ENCODE assay signal across 25 cellular contexts in genomic region chr1:227059076-227059475, GRCh38.
DNase-seq lines count a peak whose midpoint lies in the region; ATAC-seq, FAIRE-seq and TF ChIP-seq lines count a peak whose summit lies in the region.
"Had no signal": no experiment of that assay in that cellular context is flagged by ENCODE, and none has a peak within 500 bp of the region (broad histone marks: within the 10 kb centered on the region; RNA-seq: fewer than 3 reads in every experiment).

No MANE protein-coding gene starts in this region.

- intact Hi-C loops in left colon (cut with DNase I, micrococcal nuclease) = no loop called here

- 88% methylated on average over 4 of the region's 4 CpGs for WGBS in hepatocyte (ENCODE audit: low lambda C conversion rate, missing lambda C conversion rate)

- in situ Hi-C loops in astrocyte of the spinal cord (cut with HindIII; ENCODE audit: low sequenced_read_pairs) = no loop called here

- no peak for ATAC-seq in HG03520 (IDR thresholded peaks at IDR 0.05; ENCODE audit: unreplicated experiment)
- no peak for ATAC-seq in left colon
- ATAC-seq: left ventricle myocardium superior; naive thymus-derived CD4-positive, alpha-beta T cell; Panc1; stimulated activated memory B cell treated with anti-CD40 and anti-IgM and Interleukin-4, amounts not matched to agents 10 μg/mL and 1 μg/mL and 100 μg/mL, for 72 hours had no signal

- no peak overlapping the region for H3K9ac ChIP-seq in keratinocyte (ENCODE audit: control insufficient read depth, extremely low read depth, insufficient read depth, low read length)

- H3K4me2 ChIP-seq in keratinocyte (ENCODE audit: control insufficient read depth, extremely low read depth, insufficient read depth, low read depth, low read length) = no peak overlapping the region
- H3K4me2 ChIP-seq in hepatocyte = no peak overlapping the region

- H3K27me3 ChIP-seq in keratinocyte (ENCODE audit: control insufficient read depth, extremely low read depth, insufficient read depth, low read length) (no peaks in the 10 kb centered on the region), hepatocyte (no peaks in the 10 kb centered on the region)
- H3K27me3 ChIP-seq: adrenal gland, transverse colon had no signal

- no peaks in the 10 kb centered on the region for H3K9me1 ChIP-seq in keratinocyte (ENCODE audit: control insufficient read depth, extremely low read depth, insufficient read depth, low read length)

- dilution Hi-C loops in keratinocyte (cut with MboI; ENCODE audit: extremely low pct_ligation_motif_present, low sequenced_read_pairs) = no loop called here

- no peaks in the 10 kb centered on the region for H3K9me2 ChIP-seq in hepatocyte (replicated peaks; ENCODE audit: insufficient read depth)

- no peaks in the 10 kb centered on the region for H3K79me2 ChIP-seq in keratinocyte (ENCODE audit: control insufficient read depth, insufficient read depth, low read length)
- no peaks in the 10 kb centered on the region for H3K79me2 ChIP-seq in hepatocyte

- H3K9me3 ChIP-seq in keratinocyte (ENCODE audit: control insufficient read depth, low read depth, low read length) (no peaks in the 10 kb centered on the region), hepatocyte (ENCODE audit: low read depth) (no peaks in the 10 kb centered on the region)
- H3K9me3 ChIP-seq: adrenal gland, transverse colon had no signal

- H3K36me3 ChIP-seq in keratinocyte (ENCODE audit: control insufficient read depth in 2 of 2, extremely low read depth in 1 of 2, insufficient read depth in 2 of 2, low read length in 2 of 2) = no peaks in the 10 kb centered on the region
- H3K36me3 ChIP-seq in hepatocyte (replicated peaks; ENCODE audit: insufficient read depth, low read depth) = no peaks in the 10 kb centered on the region
- H3K36me3 ChIP-seq: adrenal gland, transverse colon had no signal

- peak; percentile 15 for DNase-seq in NCI-H510A treated with DMSO at 0.1 percent for 48 hours (lab: John Stamatoyannopoulos, UW)
- no peak for DNase-seq in NCI-H510A (lab: John Stamatoyannopoulos, UW)
- peak; percentile 11 for DNase-seq in astrocyte of the spinal cord (ENCODE audit: low read depth, low spot score)
- no peak for DNase-seq in keratinocyte (ENCODE audit: low read depth, low spot score)
- no peak for DNase-seq in medulla oblongata (ENCODE audit: extremely low spot score)
- no peak for DNase-seq in left colon
- no peak for DNase-seq in hepatocyte (ENCODE audit: low spot score)
- DNase-seq: activated CD4-positive, alpha-beta memory T cell treated with anti-CD3 and anti-CD28 coated beads, Interleukin-2, amount 10 ng/mL, durations not matched to agents 7 days and 5 days; activated CD4-positive, CD25-positive, alpha-beta regulatory T cell treated with anti-CD3 and anti-CD28 coated beads, Interleukin-2, amount 50 U/mL, for 72 hours; activated CD8-positive, alpha-beta memory T cell treated with anti-CD3 and anti-CD28 coated beads, Interleukin-2, amount 50 U/mL, for 48 hours; activated naive CD4-positive, alpha-beta T cell treated with Interleukin-2 at 50 U/mL for 16 hours; adrenal gland; effector CD4-positive, alpha-beta T cell; left ventricle myocardium superior; naive thymus-derived CD4-positive, alpha-beta T cell; NCI-H1092; NCI-H187 treated with DMSO at 0.1 percent for 48 hours; NCI-H69; occipital lobe; SHP77; transverse colon had no signal

- TF ChIP-seq CTCF in astrocyte of the spinal cord (IDR thresholded peaks at IDR 0.05; ENCODE audit: low read depth, low read length) (no peak), keratinocyte (optimal IDR thresholded peaks at IDR 0.05 in 1 of 3, IDR thresholded peaks at IDR 0.05 in 1 of 3, conservative IDR thresholded peaks at IDR 0.05 in 1 of 3; ENCODE audit: extremely low read depth in 1 of 3, insufficient read depth in 2 of 3, low read length in 3 of 3) (no peak), hepatocyte (IDR thresholded peaks at IDR 0.05; ENCODE audit: poor library complexity) (no peak)

- no peaks in the 10 kb centered on the region for H4K20me1 ChIP-seq in keratinocyte (ENCODE audit: control insufficient read depth, extremely low read depth, insufficient read depth, low read length)
- no peaks in the 10 kb centered on the region for H4K20me1 ChIP-seq in hepatocyte (ENCODE audit: insufficient read depth, poor library complexity, severe bottlenecking)

- H3K4me3 ChIP-seq in astrocyte of the spinal cord (ENCODE audit: low read depth, low read length) (no peak overlapping the region), keratinocyte (ENCODE audit: control insufficient read depth in 2 of 3, extremely low read depth in 1 of 3, insufficient read depth in 2 of 3, low read depth in 1 of 3, low read length in 3 of 3) (no peak overlapping the region), hepatocyte (no peak overlapping the region)
- H3K4me3 ChIP-seq: adrenal gland, transverse colon had no signal

- H2AFZ ChIP-seq in keratinocyte (ENCODE audit: control insufficient read depth, low read length) = no peak overlapping the region
- H2AFZ ChIP-seq in hepatocyte = no peak overlapping the region

- peak overlapping the region; percentile 34 for H3K27ac ChIP-seq in keratinocyte (ENCODE audit: control insufficient read depth, insufficient read depth, low read length)
- H3K27ac ChIP-seq in hepatocyte = no peak overlapping the region
- H3K27ac ChIP-seq: 22Rv1, adrenal gland, transverse colon had no signal

- FAIRE-seq in keratinocyte (lab: Jason Lieb, UNC) = no peak

- H3K4me1 ChIP-seq in keratinocyte (ENCODE audit: control insufficient read depth, extremely low read depth, insufficient read depth, low read length) = peaks cover 13% of the 10 kb centered on the region
- no peaks in the 10 kb centered on the region for H3K4me1 ChIP-seq in hepatocyte (ENCODE audit: insufficient read depth)
- H3K4me1 ChIP-seq: adrenal gland, transverse colon had no signal

Comparison
In these comparisons a context has a peak if more than half of its experiments do, and no peak if none do; other contexts are left out.
1. DNase-seq: peak in NCI-H510A treated with DMSO at 0.1 percent for 48 hours (single experiment) and astrocyte of the spinal cord (single experiment); none in NCI-H510A (single experiment), keratinocyte (single experiment), medulla oblongata (single experiment), left colon (0 of 2) and hepatocyte (single experiment).